In the genomic region with DNA sequence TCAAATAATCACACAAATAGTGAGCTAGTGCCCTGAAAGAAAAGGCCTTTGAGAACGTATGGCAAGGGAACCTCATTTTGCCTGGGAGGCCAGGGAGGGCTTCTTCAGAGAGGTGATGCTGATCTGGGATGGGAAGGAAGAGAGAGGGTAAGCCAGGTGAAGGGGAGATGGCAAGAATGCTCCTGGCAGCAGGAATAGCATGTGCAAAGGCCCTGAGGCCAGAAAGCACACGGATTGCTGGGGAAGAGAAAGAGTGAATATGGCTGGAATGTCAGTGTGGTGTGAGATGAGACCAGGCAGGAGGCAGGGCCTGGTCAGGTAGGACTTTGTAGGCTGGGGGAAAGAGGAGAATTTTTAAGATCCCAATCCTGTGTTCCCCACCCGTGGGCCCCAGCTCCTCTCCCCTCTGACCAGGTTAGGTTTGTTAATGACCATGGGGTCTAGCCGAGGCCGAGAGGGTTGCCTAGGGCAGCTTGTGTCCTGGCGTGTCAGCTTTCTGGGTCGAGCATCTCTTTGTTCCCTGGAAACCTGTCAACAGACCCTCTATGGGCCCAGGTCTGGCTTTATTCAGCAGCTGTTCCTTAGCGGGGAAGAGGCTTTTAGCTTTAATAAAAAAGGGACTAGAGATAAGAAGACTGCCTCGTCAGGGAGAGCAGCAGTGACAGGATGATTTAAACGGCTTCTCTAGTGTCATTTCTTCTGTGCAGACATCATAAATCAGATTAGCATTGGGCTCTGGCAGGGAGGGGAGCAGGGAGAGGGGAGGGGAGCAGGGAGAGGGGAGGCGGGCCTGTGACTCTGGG, we compare ENCODE assay signal across 1 cellular context.
TF ChIP-seq lines count a peak whose summit lies in the region.

No MANE protein-coding gene starts in this region.

TF ChIP-seq in K562, 482 proteins besides CTCF, POLR2A, EP300 and RAD21 (continued from another document and continues in another):
- TF ChIP-seq, protein P1, sequence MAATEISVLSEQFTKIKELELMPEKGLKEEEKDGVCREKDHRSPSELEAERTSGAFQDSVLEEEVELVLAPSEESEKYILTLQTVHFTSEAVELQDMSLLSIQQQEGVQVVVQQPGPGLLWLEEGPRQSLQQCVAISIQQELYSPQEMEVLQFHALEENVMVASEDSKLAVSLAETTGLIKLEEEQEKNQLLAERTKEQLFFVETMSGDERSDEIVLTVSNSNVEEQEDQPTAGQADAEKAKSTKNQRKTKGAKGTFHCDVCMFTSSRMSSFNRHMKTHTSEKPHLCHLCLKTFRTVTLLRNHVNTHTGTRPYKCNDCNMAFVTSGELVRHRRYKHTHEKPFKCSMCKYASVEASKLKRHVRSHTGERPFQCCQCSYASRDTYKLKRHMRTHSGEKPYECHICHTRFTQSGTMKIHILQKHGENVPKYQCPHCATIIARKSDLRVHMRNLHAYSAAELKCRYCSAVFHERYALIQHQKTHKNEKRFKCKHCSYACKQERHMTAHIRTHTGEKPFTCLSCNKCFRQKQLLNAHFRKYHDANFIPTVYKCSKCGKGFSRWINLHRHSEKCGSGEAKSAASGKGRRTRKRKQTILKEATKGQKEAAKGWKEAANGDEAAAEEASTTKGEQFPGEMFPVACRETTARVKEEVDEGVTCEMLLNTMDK (IDR thresholded peaks at IDR 0.05; ENCODE audit: borderline replicate concordance, insufficient read depth, low read depth, low read length, poor library complexity, severe bottlenecking) = no peak
- TF ChIP-seq DACH1 (IDR thresholded peaks at IDR 0.05; ENCODE audit: partially characterized antibody) (peak; percentile 61), CBX3 (IDR thresholded peaks at IDR 0.05; ENCODE audit: borderline replicate concordance in 1 of 2, low read length in 2 of 2) (peak in 1 of 2 experiments; percentile 13; a peak in 1 of 3 replicates), FOXM1 (IDR thresholded peaks at IDR 0.05; ENCODE audit: low read depth) (no peak), FOXM1 (CRISPR knock-in tag; IDR thresholded peaks at IDR 0.05; ENCODE audit: low read depth) (no peak), SPI1 (IDR thresholded peaks at IDR 0.05; ENCODE audit: borderline replicate concordance, low read depth, low read length) (no peak), BRCA1 (IDR thresholded peaks at IDR 0.05) (no peak), BRCA1 (CRISPR knock-in tag; IDR thresholded peaks at IDR 0.05) (no peak), ZNF175 (CRISPR knock-in tag; IDR thresholded peaks at IDR 0.05; ENCODE audit: low read depth) (no peak), ADNP (tag; IDR thresholded peaks at IDR 0.05) (peak; percentile 90), CREM (IDR thresholded peaks at IDR 0.05; ENCODE audit: low read depth) (peak; percentile 61), MECOM (CRISPR knock-in tag; IDR thresholded peaks at IDR 0.05) (peak; percentile 84), PHF20 (IDR thresholded peaks at IDR 0.05; ENCODE audit: partially characterized antibody) (peak; percentile 56), MAZ (CRISPR knock-in tag; conservative IDR thresholded peaks at IDR 0.05 in 1 of 2, IDR thresholded peaks at IDR 0.05 in 1 of 2) (peak; percentile 28 to 57; a peak in 1 of 4 replicates), ESRRA (IDR thresholded peaks at IDR 0.05; ENCODE audit: borderline replicate concordance, low read depth) (no peak), ZNF239 (CRISPR knock-in tag; IDR thresholded peaks at IDR 0.05) (no peak), ELF2 (CRISPR knock-in tag; IDR thresholded peaks at IDR 0.05) (no peak), HDAC2 (IDR thresholded peaks at IDR 0.05) (peak; percentile 79), NFIX (CRISPR knock-in tag; IDR thresholded peaks at IDR 0.05; ENCODE audit: low read depth) (no peak), ZNF184 (CRISPR knock-in tag; IDR thresholded peaks at IDR 0.05) (no peak), ZNF57 (CRISPR knock-in tag; IDR thresholded peaks at IDR 0.05) (no peak), RHOXF2B (CRISPR knock-in tag; conservative IDR thresholded peaks at IDR 0.05) (no peak), JUND (IDR thresholded peaks at IDR 0.05; ENCODE audit: borderline replicate concordance, low read depth, low read length) (peak; percentile 72; the same call in 1 of the 2 replicates), JUND (tag; IDR thresholded peaks at IDR 0.05; ENCODE audit: borderline replicate concordance, low read depth, low read length) (peak; percentile 34; the same call in 1 of the 3 replicates), ZNF12 (CRISPR knock-in tag; IDR thresholded peaks at IDR 0.05) (no peak), GATA2 (CRISPR knock-in tag; IDR thresholded peaks at IDR 0.05) (peak; percentile 48; the same call in 1 of the 2 replicates), HSF4 (CRISPR knock-in tag; IDR thresholded peaks at IDR 0.05; ENCODE audit: borderline replicate concordance) (no peak), ZNF583 (CRISPR knock-in tag; IDR thresholded peaks at IDR 0.05) (no peak)
- TF ChIP-seq, protein P2, sequence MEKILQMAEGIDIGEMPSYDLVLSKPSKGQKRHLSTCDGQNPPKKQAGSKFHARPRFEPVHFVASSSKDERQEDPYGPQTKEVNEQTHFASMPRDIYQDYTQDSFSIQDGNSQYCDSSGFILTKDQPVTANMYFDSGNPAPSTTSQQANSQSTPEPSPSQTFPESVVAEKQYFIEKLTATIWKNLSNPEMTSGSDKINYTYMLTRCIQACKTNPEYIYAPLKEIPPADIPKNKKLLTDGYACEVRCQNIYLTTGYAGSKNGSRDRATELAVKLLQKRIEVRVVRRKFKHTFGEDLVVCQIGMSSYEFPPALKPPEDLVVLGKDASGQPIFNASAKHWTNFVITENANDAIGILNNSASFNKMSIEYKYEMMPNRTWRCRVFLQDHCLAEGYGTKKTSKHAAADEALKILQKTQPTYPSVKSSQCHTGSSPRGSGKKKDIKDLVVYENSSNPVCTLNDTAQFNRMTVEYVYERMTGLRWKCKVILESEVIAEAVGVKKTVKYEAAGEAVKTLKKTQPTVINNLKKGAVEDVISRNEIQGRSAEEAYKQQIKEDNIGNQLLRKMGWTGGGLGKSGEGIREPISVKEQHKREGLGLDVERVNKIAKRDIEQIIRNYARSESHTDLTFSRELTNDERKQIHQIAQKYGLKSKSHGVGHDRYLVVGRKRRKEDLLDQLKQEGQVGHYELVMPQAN (IDR thresholded peaks at IDR 0.05; ENCODE audit: borderline replicate concordance) = peak; percentile 35; the same call in 1 of the 2 replicates
- TF ChIP-seq, protein P3, sequence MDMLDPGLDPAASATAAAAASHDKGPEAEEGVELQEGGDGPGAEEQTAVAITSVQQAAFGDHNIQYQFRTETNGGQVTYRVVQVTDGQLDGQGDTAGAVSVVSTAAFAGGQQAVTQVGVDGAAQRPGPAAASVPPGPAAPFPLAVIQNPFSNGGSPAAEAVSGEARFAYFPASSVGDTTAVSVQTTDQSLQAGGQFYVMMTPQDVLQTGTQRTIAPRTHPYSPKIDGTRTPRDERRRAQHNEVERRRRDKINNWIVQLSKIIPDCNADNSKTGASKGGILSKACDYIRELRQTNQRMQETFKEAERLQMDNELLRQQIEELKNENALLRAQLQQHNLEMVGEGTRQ (CRISPR knock-in tag; IDR thresholded peaks at IDR 0.05) = no peak
- TF ChIP-seq, protein P4, sequence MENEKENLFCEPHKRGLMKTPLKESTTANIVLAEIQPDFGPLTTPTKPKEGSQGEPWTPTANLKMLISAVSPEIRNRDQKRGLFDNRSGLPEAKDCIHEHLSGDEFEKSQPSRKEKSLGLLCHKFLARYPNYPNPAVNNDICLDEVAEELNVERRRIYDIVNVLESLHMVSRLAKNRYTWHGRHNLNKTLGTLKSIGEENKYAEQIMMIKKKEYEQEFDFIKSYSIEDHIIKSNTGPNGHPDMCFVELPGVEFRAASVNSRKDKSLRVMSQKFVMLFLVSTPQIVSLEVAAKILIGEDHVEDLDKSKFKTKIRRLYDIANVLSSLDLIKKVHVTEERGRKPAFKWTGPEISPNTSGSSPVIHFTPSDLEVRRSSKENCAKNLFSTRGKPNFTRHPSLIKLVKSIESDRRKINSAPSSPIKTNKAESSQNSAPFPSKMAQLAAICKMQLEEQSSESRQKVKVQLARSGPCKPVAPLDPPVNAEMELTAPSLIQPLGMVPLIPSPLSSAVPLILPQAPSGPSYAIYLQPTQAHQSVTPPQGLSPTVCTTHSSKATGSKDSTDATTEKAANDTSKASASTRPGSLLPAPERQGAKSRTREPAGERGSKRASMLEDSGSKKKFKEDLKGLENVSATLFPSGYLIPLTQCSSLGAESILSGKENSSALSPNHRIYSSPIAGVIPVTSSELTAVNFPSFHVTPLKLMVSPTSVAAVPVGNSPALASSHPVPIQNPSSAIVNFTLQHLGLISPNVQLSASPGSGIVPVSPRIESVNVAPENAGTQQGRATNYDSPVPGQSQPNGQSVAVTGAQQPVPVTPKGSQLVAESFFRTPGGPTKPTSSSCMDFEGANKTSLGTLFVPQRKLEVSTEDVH (IDR thresholded peaks at IDR 0.05; ENCODE audit: low read depth, partially characterized antibody) = no peak
- TF ChIP-seq, protein P5, sequence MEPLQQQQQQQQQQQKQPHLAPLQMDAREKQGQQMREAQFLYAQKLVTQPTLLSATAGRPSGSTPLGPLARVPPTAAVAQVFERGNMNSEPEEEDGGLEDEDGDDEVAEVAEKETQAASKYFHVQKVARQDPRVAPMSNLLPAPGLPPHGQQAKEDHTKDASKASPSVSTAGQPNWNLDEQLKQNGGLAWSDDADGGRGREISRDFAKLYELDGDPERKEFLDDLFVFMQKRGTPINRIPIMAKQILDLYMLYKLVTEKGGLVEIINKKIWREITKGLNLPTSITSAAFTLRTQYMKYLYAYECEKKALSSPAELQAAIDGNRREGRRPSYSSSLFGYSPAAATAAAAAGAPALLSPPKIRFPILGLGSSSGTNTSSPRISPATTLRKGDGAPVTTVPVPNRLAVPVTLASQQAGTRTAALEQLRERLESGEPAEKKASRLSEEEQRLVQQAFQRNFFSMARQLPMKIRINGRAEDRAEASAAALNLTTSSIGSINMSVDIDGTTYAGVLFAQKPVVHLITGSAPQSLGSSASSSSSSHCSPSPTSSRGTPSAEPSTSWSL (CRISPR knock-in tag; IDR thresholded peaks at IDR 0.05; ENCODE audit: borderline replicate concordance) = no peak
- TF ChIP-seq, protein P6, sequence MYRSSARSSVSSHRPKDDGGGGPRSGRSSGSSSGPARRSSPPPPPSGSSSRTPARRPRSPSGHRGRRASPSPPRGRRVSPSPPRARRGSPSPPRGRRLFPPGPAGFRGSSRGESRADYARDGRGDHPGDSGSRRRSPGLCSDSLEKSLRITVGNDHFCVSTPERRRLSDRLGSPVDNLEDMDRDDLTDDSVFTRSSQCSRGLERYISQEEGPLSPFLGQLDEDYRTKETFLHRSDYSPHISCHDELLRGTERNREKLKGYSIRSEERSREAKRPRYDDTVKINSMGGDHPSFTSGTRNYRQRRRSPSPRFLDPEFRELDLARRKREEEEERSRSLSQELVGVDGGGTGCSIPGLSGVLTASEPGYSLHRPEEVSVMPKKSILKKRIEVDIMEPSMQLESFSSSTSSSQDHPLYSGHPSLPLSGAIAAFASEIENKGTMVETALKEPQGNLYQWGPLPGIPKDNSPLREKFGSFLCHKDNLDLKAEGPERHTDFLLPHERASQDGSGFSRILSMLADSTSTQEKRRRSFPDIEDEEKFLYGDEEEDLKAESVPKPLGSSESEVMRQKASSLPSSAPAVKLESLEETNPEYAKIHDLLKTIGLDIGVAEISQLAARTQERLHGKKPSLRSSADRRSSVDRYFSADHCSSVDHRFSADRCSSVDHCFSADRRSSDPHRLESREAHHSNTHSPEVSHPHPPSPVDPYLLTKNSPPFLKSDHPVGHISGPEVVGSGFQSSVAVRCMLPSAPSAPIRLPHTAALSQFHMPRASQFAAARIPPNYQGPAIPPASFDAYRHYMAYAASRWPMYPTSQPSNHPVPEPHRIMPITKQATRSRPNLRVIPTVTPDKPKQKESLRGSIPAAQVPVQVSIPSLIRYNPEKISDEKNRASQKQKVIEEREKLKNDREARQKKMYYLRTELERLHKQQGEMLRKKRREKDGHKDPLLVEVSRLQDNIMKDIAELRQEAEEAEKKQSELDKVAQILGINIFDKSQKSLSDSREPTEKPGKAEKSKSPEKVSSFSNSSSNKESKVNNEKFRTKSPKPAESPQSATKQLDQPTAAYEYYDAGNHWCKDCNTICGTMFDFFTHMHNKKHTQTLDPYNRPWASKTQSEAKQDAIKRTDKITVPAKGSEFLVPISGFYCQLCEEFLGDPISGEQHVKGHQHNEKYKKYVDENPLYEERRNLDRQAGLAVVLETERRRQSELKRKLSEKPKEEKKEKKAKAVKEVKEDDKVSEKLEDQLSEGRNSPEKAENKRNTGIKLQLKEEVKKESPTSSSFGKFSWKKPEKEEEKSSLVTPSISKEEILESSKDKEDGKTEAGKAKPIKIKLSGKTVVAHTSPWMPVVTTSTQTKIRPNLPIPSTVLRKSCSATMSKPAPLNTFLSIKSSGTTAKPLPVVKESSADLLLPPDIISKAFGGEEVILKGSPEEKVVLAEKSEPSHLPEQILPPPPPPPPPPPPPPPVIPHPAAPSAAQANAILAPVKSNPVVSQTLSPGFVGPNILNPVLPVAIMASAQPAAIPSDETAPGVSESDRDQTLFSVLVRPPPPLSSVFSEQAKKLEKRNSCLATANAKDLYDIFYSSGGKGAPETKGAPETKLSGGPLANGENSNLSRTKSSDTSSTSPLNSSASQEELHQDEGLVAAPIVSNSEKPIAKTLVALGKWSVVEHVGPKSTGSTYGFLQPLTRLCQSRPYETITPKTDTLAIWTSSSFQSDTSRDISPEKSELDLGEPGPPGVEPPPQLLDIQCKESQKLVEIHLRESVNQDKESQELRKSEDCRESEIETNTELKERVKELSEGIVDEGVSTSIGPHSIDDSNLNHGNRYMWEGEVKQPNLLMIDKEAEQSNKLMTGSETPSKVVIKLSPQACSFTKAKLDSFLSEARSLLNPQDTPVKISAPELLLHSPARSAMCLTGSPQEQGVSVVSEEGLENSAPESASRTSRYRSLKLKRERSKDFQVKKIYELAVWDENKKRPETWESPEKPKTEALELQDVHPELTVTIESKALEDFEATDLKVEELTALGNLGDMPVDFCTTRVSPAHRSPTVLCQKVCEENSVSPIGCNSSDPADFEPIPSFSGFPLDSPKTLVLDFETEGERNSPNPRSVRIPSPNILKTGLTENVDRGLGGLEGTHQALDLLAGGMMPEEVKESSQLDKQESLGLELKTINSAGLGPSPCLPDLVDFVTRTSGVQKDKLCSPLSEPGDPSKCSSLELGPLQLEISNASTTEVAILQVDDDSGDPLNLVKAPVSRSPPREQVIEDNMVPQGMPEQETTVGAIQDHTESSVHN (IDR thresholded peaks at IDR 0.05; ENCODE audit: borderline replicate concordance in 1 of 2, low read depth in 1 of 2) = peak in 1 of 2 experiments; percentile 50; a peak in 1 of 4 replicates
- TF ChIP-seq, protein P7, sequence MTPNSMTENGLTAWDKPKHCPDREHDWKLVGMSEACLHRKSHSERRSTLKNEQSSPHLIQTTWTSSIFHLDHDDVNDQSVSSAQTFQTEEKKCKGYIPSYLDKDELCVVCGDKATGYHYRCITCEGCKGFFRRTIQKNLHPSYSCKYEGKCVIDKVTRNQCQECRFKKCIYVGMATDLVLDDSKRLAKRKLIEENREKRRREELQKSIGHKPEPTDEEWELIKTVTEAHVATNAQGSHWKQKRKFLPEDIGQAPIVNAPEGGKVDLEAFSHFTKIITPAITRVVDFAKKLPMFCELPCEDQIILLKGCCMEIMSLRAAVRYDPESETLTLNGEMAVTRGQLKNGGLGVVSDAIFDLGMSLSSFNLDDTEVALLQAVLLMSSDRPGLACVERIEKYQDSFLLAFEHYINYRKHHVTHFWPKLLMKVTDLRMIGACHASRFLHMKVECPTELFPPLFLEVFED (CRISPR knock-in tag; conservative IDR thresholded peaks at IDR 0.05) = no peak
